Comparison of ENCODE assay signal across 29 cellular contexts in genomic region chr2:85423525-85423924, GRCh38. TPM values are rescaled to one million over a fixed set of nuclear protein-coding genes. Genes with fewer than 3 reads are reported as not detected.
A peak's percentile ranks its signal among the peaks of the same experiment; 100 is the strongest.
DNase-seq lines count a peak whose midpoint lies in the region; ATAC-seq and TF ChIP-seq lines count a peak whose summit lies in the region.
"Had no signal": no experiment of that assay in that cellular context is flagged by ENCODE, and none has a peak within 500 bp of the region (broad histone marks: within the 10 kb centered on the region; RNA-seq: fewer than 3 reads in every experiment).

No MANE protein-coding gene starts in this region.

- H3K4me1 ChIP-seq in BLaER1: peaks cover 64% of the 10 kb centered on the region
- H3K4me1 ChIP-seq in psoas muscle: peaks cover 10% of the 10 kb centered on the region
- peaks cover 24% of the 10 kb centered on the region for H3K4me1 ChIP-seq in upper lobe of right lung

- H3K9ac ChIP-seq in BLaER1: peak overlapping the region; percentile 40

- H3K4me3 ChIP-seq in BLaER1 (no peak overlapping the region), psoas muscle (no peak overlapping the region), upper lobe of right lung (no peak overlapping the region)
- H3K4me3 ChIP-seq: GM12878, upper lobe of left lung had no signal

- H3K27ac ChIP-seq in BLaER1: peak overlapping the region; percentile 50
- no peak overlapping the region for H3K27ac ChIP-seq in psoas muscle
- H3K27ac ChIP-seq in upper lobe of right lung: no peak overlapping the region

- DNase-seq in NCI-H1694 (lab: John Stamatoyannopoulos, UW) (peak; percentile 89), SK-N-DZ (ENCODE audit: low spot score) (peak; percentile 46), psoas muscle (no peak), putamen (ENCODE audit: low spot score) (no peak), upper lobe of right lung (no peak)
- DNase-seq: activated CD4-positive, alpha-beta T cell treated with anti-CD3 and anti-CD28 coated beads, Interleukin-2, amount 50 U/mL, for 4 hours; activated CD8-positive, alpha-beta memory T cell treated with anti-CD3 and anti-CD28 coated beads, Interleukin-2, amount 50 U/mL, for 48 hours; BE2C; islet precursor cell; NCI-H1417; NCI-H2107; NCI-H526; upper lobe of left lung had no signal

- H3K27me3 ChIP-seq in BLaER1 (no peaks in the 10 kb centered on the region), psoas muscle (ENCODE audit: insufficient read depth in 3 of 3, low read length in 2 of 3) (no peaks in the 10 kb centered on the region), upper lobe of right lung (no peaks in the 10 kb centered on the region)
- H3K27me3 ChIP-seq: BE2C, upper lobe of left lung had no signal

- TF ChIP-seq CTCF in nephron (IDR thresholded peaks at IDR 0.05; ENCODE audit: unreplicated experiment in 3 of 3) (no peak), psoas muscle (IDR thresholded peaks at IDR 0.05) (no peak), upper lobe of right lung (IDR thresholded peaks at IDR 0.05) (no peak)

- peak overlapping the region; percentile 78 to 98 (median 90) for H3K27ac Mint-ChIP-seq in nephron
- H3K27ac Mint-ChIP-seq: activated T-helper 17 cell treated with anti-CD3 and anti-CD28 coated beads, Interleukin-2, amount 50 U/mL, for 72 hours; T-helper 2 cell treated with Interferon-gamma antibody and Interleukin-4, amounts not matched to agents 5 μg/mL and 100 μg/mL, for 36 hours; WTC11 had no signal

- no peaks in the 10 kb centered on the region for H3K36me3 Mint-ChIP-seq in nephron (ENCODE audit: low read depth)
- H3K36me3 Mint-ChIP-seq: activated naive CD4-positive, alpha-beta T cell treated with anti-CD3 and anti-CD28 coated beads, Interleukin-2, amount 50 U/mL, for 72 hours; WTC11 had no signal

- H3K4me1 Mint-ChIP-seq in nephron: peaks cover 37% of the 10 kb centered on the region

- H3K9me3 Mint-ChIP-seq in nephron: no peaks in the 10 kb centered on the region
- H3K9me3 Mint-ChIP-seq: activated naive CD4-positive, alpha-beta T cell treated with anti-CD3 and anti-CD28 coated beads, Interleukin-2, amount 50 U/mL, for 72 hours; activated T-helper 17 cell treated with anti-CD3 and anti-CD28 coated beads, Interleukin-2, amount 50 U/mL, for 72 hours; neural crest cell; T-helper 2 cell treated with Interferon-gamma antibody and Interleukin-4, amounts not matched to agents 5 μg/mL and 100 μg/mL, for 36 hours; WTC11 had no signal

- intact Hi-C loops in psoas muscle (cut with DNase I) (no loop called here), upper lobe of right lung (cut with DNase I) (no loop called here)

- H3K4me3 Mint-ChIP-seq in nephron: peak overlapping the region in 1 of 3 experiments; percentile 40
- H3K4me3 Mint-ChIP-seq: activated T-helper 17 cell treated with anti-CD3 and anti-CD28 coated beads, Interleukin-2, amount 50 U/mL, for 72 hours; neural crest cell; T-helper 2 cell treated with Interferon-gamma antibody and Interleukin-4, amounts not matched to agents 5 μg/mL and 100 μg/mL, for 36 hours; WTC11 had no signal

- H3K36me3 ChIP-seq in BLaER1 (no peaks in the 10 kb centered on the region), psoas muscle (ENCODE audit: insufficient read depth in 1 of 2, low read depth in 1 of 2) (no peaks in the 10 kb centered on the region), upper lobe of right lung (no peaks in the 10 kb centered on the region)
- H3K36me3 ChIP-seq: BE2C, upper lobe of left lung had no signal

- peak overlapping the region; percentile 67 for H3K4me2 ChIP-seq in BLaER1

- 55 to 70% (median 60%) methylated on average over 5 of the region's 5 CpGs for WGBS in psoas muscle, 3 donors

- no peaks in the 10 kb centered on the region for H3K27me3 Mint-ChIP-seq in nephron (ENCODE audit: low read depth)
- H3K27me3 Mint-ChIP-seq: activated T-helper 17 cell treated with anti-CD3 and anti-CD28 coated beads, Interleukin-2, amount 50 U/mL, for 72 hours had no signal

- ATAC-seq in psoas muscle: no peak
- no peak for ATAC-seq in GM19395 (IDR thresholded peaks at IDR 0.05; ENCODE audit: unreplicated experiment)
- ATAC-seq in upper lobe of right lung: no peak
- ATAC-seq: activated naive CD4-positive, alpha-beta T cell treated with anti-CD3 and anti-CD28 coated beads, Interleukin-2, amount 50 U/mL, for 72 hours; activated T-helper 17 cell treated with anti-CD3 and anti-CD28 coated beads, Interleukin-2, amount 50 U/mL, for 72 hours; GM12878; HCT116; SK-N-SH treated with all-trans-retinoic acid at 6 μM for 48 hours; WTC11 had no signal

- H4K20me1 ChIP-seq in BLaER1: no peaks in the 10 kb centered on the region

- H3K9me3 ChIP-seq in BLaER1 (no peaks in the 10 kb centered on the region), psoas muscle (no peaks in the 10 kb centered on the region), upper lobe of right lung (no peaks in the 10 kb centered on the region)
- H3K9me3 ChIP-seq: BE2C, upper lobe of left lung had no signal

RNA-seq across cellular contexts. Expression of gene SH2D6, which starts 5.0 kb away (rescaled TPM):
- 0.07 TPM in 1 of 2 replicates, not detected in the other for polyA plus RNA-seq in SK-N-DZ (2014; cell fraction: cytosol; rRNA removed)
- polyA plus RNA-seq in SK-N-DZ (2014; cell fraction: nucleus; rRNA removed): 1.5 and 1.8 TPM in 2 replicates
- 1 to 10 TPM in 1 of 4 donors, under 1 TPM in 2, not detected in 1; 0.48 to 1.4 (median 0.62) TPM for total RNA-seq in psoas muscle
- polyA plus RNA-seq in psoas muscle: 1 to 10 TPM in 1 of 3 donors, under 1 TPM in 2; 0.25 to 1.1 (median 0.77) TPM
- total RNA-seq in upper lobe of right lung: 1.0 TPM
- total RNA-seq: cardiac septum, glomerular endothelial cell, posterior vena cava, skeletal muscle tissue had no signal
- polyA plus RNA-seq: endothelial cell of umbilical vein had no signal

RNA-seq across cellular contexts. Expression of gene CAPG, which starts 13.4 kb away (rescaled TPM):
- polyA plus RNA-seq in SK-N-DZ (2014; cell fraction: cytosol; rRNA removed): 4.5 and 20.2 TPM in 2 replicates
- polyA plus RNA-seq in SK-N-DZ (2014; cell fraction: nucleus; rRNA removed): 3.2 and 13.6 TPM in 2 replicates
- 10 to 100 TPM in 1 of 4 donors, 1 to 10 TPM in 3; 4.2 to 11.1 (median 8.6) TPM for total RNA-seq in psoas muscle
- 10 to 100 TPM in 1 of 3 donors, 1 to 10 TPM in 2; 2.8 to 10.2 (median 6.6) TPM for polyA plus RNA-seq in psoas muscle
- 419 TPM for total RNA-seq in upper lobe of right lung

Comparison
In these comparisons a context has a peak if more than half of its experiments do, and no peak if none do; other contexts are left out.
1. DNase-seq: peak in NCI-H1694 (single experiment) and SK-N-DZ (single experiment); none in psoas muscle (0 of 2), putamen (single experiment) and upper lobe of right lung (single experiment).
2. RNA of gene CAPG, which starts 13.4 kb away (total RNA-seq): 419 TPM in upper lobe of right lung (single experiment); 4.2 to 11.1 TPM in psoas muscle; every median in the first group is over 10 times any median in the second.